18 cellular contexts compared by ENCODE assay signal in the genomic region with DNA sequence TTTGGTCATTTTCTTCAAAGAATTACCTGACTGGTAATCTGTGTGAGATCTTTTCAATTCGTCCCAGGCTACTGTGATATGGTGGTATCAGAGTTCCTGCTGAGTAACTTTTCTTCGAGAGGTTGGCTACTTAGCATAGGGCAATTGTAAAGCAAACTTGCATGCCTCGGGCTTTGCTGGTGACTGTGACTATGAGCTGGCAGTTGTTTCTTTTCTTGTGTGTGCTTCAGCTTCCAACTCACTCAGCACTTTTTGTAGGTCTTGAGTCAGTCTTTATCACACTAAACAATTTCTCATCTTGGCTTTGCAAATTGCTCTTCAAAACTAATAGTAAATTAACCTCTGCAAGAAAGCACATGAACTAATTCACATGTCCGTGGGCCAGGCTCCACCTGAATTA. TPM values are rescaled to one million over a fixed set of nuclear protein-coding genes. Genes with fewer than 3 reads are reported as not detected.
A peak's percentile ranks its signal among the peaks of the same experiment; 100 is the strongest.
DNase-seq lines count a peak whose midpoint lies in the region; ATAC-seq and TF ChIP-seq lines count a peak whose summit lies in the region.
"Had no signal": no experiment of that assay in that cellular context is flagged by ENCODE, and none has a peak within 500 bp of the region (broad histone marks: within the 10 kb centered on the region; RNA-seq: fewer than 3 reads in every experiment).

No MANE protein-coding gene starts in this region.

- no peak overlapping the region for H4K91ac ChIP-seq in trophoblast cell (ENCODE audit: low read depth, low read length)

- POLR2A ChIA-PET in activated CD8-positive, alpha-beta T cell treated with anti-CD3 and anti-CD28 coated beads for 36 hours (lab: Charles Lee): no interaction called here

- no peak overlapping the region for H3K4me3 ChIP-seq in esophagus muscularis mucosa
- H3K4me3 ChIP-seq in trophoblast cell (ENCODE audit: low read depth, low read length): no peak overlapping the region
- H3K4me3 ChIP-seq: dorsolateral prefrontal cortex had no signal

- H3K27ac ChIP-seq in esophagus muscularis mucosa (replicated peaks in 1 of 4) (no peak overlapping the region), trophoblast cell (ENCODE audit: low read depth, low read length) (no peak overlapping the region)
- H3K27ac ChIP-seq: dorsolateral prefrontal cortex, VCaP had no signal

- no peak overlapping the region for H3K14ac ChIP-seq in trophoblast cell (ENCODE audit: low read length)

- H3K79me2 ChIP-seq in trophoblast cell (ENCODE audit: control insufficient read depth, insufficient read depth, low read length, poor library complexity): no peaks in the 10 kb centered on the region

- no peak overlapping the region for H3K4me3 Mint-ChIP-seq in immature natural killer cell
- no peak overlapping the region for H3K4me3 Mint-ChIP-seq in activated CD8-positive, alpha-beta T cell treated with anti-CD3 and anti-CD28 coated beads for 36 hours
- H3K4me3 Mint-ChIP-seq: activated naive CD8-positive, alpha-beta T cell treated with anti-CD3 and anti-CD28 coated beads for 36 hours; CD8-positive, alpha-beta T cell; neural crest cell had no signal

- DNase-seq in GM03348 (ENCODE audit: low spot score) (peak; percentile 29), RPMI8226 (peak; percentile 24), esophagus muscularis mucosa (ENCODE audit: extremely low spot score) (peak; percentile 88), trophoblast cell (peak; percentile 56 to 60), immature natural killer cell (no peak), cerebellar nuclear complex (lab: John Stamatoyannopoulos, UW) (no peak)
- DNase-seq in activated CD8-positive, alpha-beta T cell treated with anti-CD3 and anti-CD28 coated beads for 36 hours: no peak
- DNase-seq: activated naive CD8-positive, alpha-beta T cell treated with anti-CD3 and anti-CD28 coated beads for 36 hours; CD8-positive, alpha-beta T cell; dorsolateral prefrontal cortex; glutamatergic neuron; KBM-7; NCI-H2029; NCI-H82 had no signal

- H3K9ac ChIP-seq in trophoblast cell (ENCODE audit: low read length): no peak overlapping the region

- peaks cover 0 to 5% (median 3%) of the 10 kb centered on the region in 3 donors for H3K27me3 Mint-ChIP-seq in immature natural killer cell (ENCODE audit: low read depth in 3 of 3)
- peaks cover 7% of the 10 kb centered on the region for H3K27me3 Mint-ChIP-seq in activated CD8-positive, alpha-beta T cell treated with anti-CD3 and anti-CD28 coated beads for 36 hours

- H2AK5ac ChIP-seq in trophoblast cell (ENCODE audit: low read length): no peak overlapping the region

- H4K8ac ChIP-seq in trophoblast cell (ENCODE audit: low read depth, low read length): no peak overlapping the region

- H3K4ac ChIP-seq in trophoblast cell (ENCODE audit: low read depth, low read length): no peak overlapping the region

- no peak for TF ChIP-seq EP300 in esophagus muscularis mucosa (IDR thresholded peaks at IDR 0.05)

- H4K12ac ChIP-seq in trophoblast cell (ENCODE audit: low read depth, low read length): no peak overlapping the region

- no peak overlapping the region for H3K4me2 ChIP-seq in trophoblast cell (ENCODE audit: low read length)

- H3K18ac ChIP-seq in trophoblast cell (ENCODE audit: low read length): no peak overlapping the region

- 99% methylated on average over 4 of the region's 4 CpGs for WGBS in esophagus muscularis mucosa
- no CpG with 5 or more reads among the region's 4 CpGs for WGBS in trophoblast cell (ENCODE audit: extremely low coverage, insufficient coverage, insufficient read length)

- peaks cover 0 to 2% (median 0%) of the 10 kb centered on the region in 6 donors for H3K9me3 Mint-ChIP-seq in immature natural killer cell
- H3K9me3 Mint-ChIP-seq in activated CD8-positive, alpha-beta T cell treated with anti-CD3 and anti-CD28 coated beads for 36 hours: no peaks in the 10 kb centered on the region

- no peak overlapping the region for H2AFZ ChIP-seq in trophoblast cell (ENCODE audit: insufficient read depth, low read length, poor library complexity)

- H2BK5ac ChIP-seq in trophoblast cell (ENCODE audit: low read depth, low read length, poor library complexity): no peak overlapping the region

- no peaks in the 10 kb centered on the region for H3K36me3 Mint-ChIP-seq in immature natural killer cell
- H3K36me3 Mint-ChIP-seq in activated CD8-positive, alpha-beta T cell treated with anti-CD3 and anti-CD28 coated beads for 36 hours (ENCODE audit: low read depth): no peaks in the 10 kb centered on the region
- H3K36me3 Mint-ChIP-seq: activated naive CD8-positive, alpha-beta T cell treated with anti-CD3 and anti-CD28 coated beads for 36 hours; CD8-positive, alpha-beta T cell had no signal

- no peaks in the 10 kb centered on the region for H3K9me3 ChIP-seq in esophagus muscularis mucosa
- H3K9me3 ChIP-seq in trophoblast cell (ENCODE audit: insufficient read depth, low read depth, low read length): peaks cover 1% of the 10 kb centered on the region

- intact Hi-C loops in esophagus muscularis mucosa (cut with DNase I): no loop called here
- intact Hi-C loops in activated CD8-positive, alpha-beta T cell treated with anti-CD3 and anti-CD28 coated beads for 36 hours (cut with micrococcal nuclease): no loop called here

- no peak overlapping the region for H3K27ac Mint-ChIP-seq in immature natural killer cell
- no peak overlapping the region for H3K27ac Mint-ChIP-seq in activated CD8-positive, alpha-beta T cell treated with anti-CD3 and anti-CD28 coated beads for 36 hours
- H3K27ac Mint-ChIP-seq: activated naive CD8-positive, alpha-beta T cell treated with anti-CD3 and anti-CD28 coated beads for 36 hours; CD8-positive, alpha-beta T cell had no signal

- CTCF ChIA-PET in activated CD8-positive, alpha-beta T cell treated with anti-CD3 and anti-CD28 coated beads for 36 hours (lab: Charles Lee): no interaction called here

- no peak overlapping the region for H3K23ac ChIP-seq in trophoblast cell (ENCODE audit: low read length)

- H3K36me3 ChIP-seq in esophagus muscularis mucosa: no peaks in the 10 kb centered on the region
- H3K36me3 ChIP-seq in trophoblast cell (ENCODE audit: control insufficient read depth in 1 of 2, insufficient read depth in 2 of 2, low read length in 2 of 2): no peaks in the 10 kb centered on the region

- peaks cover 0 to 8% (median 1%) of the 10 kb centered on the region in 4 donors for H3K4me1 ChIP-seq in esophagus muscularis mucosa
- peaks cover 20 to 29% of the 10 kb centered on the region in 2 experiments for H3K4me1 ChIP-seq in trophoblast cell (ENCODE audit: control insufficient read depth in 1 of 2, insufficient read depth in 2 of 2, low read length in 2 of 2)

- no peak overlapping the region for H2BK12ac ChIP-seq in trophoblast cell (ENCODE audit: low read length)

- no peak overlapping the region for H2BK120ac ChIP-seq in trophoblast cell (ENCODE audit: insufficient read depth, low read length, poor library complexity)

- ATAC-seq in GM18858 (IDR thresholded peaks at IDR 0.05; ENCODE audit: unreplicated experiment): no peak
- ATAC-seq in activated CD8-positive, alpha-beta T cell treated with anti-CD3 and anti-CD28 coated beads for 36 hours: no peak
- ATAC-seq: CD8-positive, alpha-beta T cell had no signal

- TF ChIP-seq CTCF in esophagus muscularis mucosa (IDR thresholded peaks at IDR 0.05): no peak
- no peak for TF ChIP-seq CTCF in activated CD8-positive, alpha-beta T cell treated with anti-CD3 and anti-CD28 coated beads for 36 hours (IDR thresholded peaks at IDR 0.05)

- H3K79me1 ChIP-seq in trophoblast cell (ENCODE audit: low read length): peaks cover 18% of the 10 kb centered on the region

- TF ChIP-seq POLR2A in esophagus muscularis mucosa (IDR thresholded peaks at IDR 0.05; ENCODE audit: low read depth): no peak

- no peaks in the 10 kb centered on the region for H3K27me3 ChIP-seq in esophagus muscularis mucosa
- no peaks in the 10 kb centered on the region for H3K27me3 ChIP-seq in trophoblast cell (ENCODE audit: insufficient read depth, low read length)
- H3K27me3 ChIP-seq: dorsolateral prefrontal cortex had no signal

- no peaks in the 10 kb centered on the region for H3K4me1 Mint-ChIP-seq in immature natural killer cell
- H3K4me1 Mint-ChIP-seq in activated CD8-positive, alpha-beta T cell treated with anti-CD3 and anti-CD28 coated beads for 36 hours (ENCODE audit: low read depth): no peaks in the 10 kb centered on the region
- H3K4me1 Mint-ChIP-seq: activated naive CD8-positive, alpha-beta T cell treated with anti-CD3 and anti-CD28 coated beads for 36 hours; neural crest cell had no signal

RNA-seq across cellular contexts. Expression of a gene that starts 44.3 kb away (rescaled TPM):
- under 1 TPM in 2 of 4 donors, not detected in 2; 0.42 to 0.65 TPM for total RNA-seq in esophagus muscularis mucosa
- 89.1 and 96.9 TPM in 2 replicates for polyA plus RNA-seq in trophoblast cell (2013)
- not detected for polyA plus RNA-seq in immature natural killer cell
- not detected for total RNA-seq in activated CD8-positive, alpha-beta T cell treated with anti-CD3 and anti-CD28 coated beads for 36 hours
- total RNA-seq: activated naive CD8-positive, alpha-beta T cell treated with anti-CD3 and anti-CD28 coated beads for 36 hours; CD8-positive, alpha-beta T cell; neural crest cell; SK-MEL-5 had no signal

Comparison
In these comparisons a context has a peak if more than half of its experiments do, and no peak if none do; other contexts are left out.
1. DNase-seq: peak in GM03348 (single experiment), RPMI8226 (single experiment), esophagus muscularis mucosa (single experiment) and trophoblast cell (2 of 2); none in immature natural killer cell (0 of 3), activated CD8-positive, alpha-beta T cell treated with anti-CD3 and anti-CD28 coated beads for 36 hours (single experiment) and cerebellar nuclear complex (0 of 2).